Comparison of ENCODE assay signal across 9 cellular contexts in genomic region chr21:30740462-30740861, GRCh38. TPM values are rescaled to one million over a fixed set of nuclear protein-coding genes. Genes with fewer than 3 reads are reported as not detected.
"Had no signal": no experiment of that assay in that cellular context is flagged by ENCODE, and none has a peak within 500 bp of the region (broad histone marks: within the 10 kb centered on the region; RNA-seq: fewer than 3 reads in every experiment).

No MANE protein-coding gene starts in this region.

- H3K9ac ChIP-seq: KMS-11 had no signal

- H3K4me2 ChIP-seq: GM23338, KMS-11 had no signal

- FAIRE-seq: H1, H54, HTR-8/SVneo had no signal

- H2AFZ ChIP-seq: GM23338 had no signal

- H3K27ac ChIP-seq: KMS-11 had no signal

- DNase-seq: H9, HCEC 1CT, KBM-7 had no signal

- H3K4me3 ChIP-seq: GM23338 had no signal

- ATAC-seq: GM23338 had no signal

RNA-seq across cellular contexts. Expression of gene KRTAP21-2, which starts 6.6 kb away (rescaled TPM):
- total RNA-seq: GM23338, H1, H9, HT-29 had no signal
- polyA plus RNA-seq: GM23338, H1 had no signal

RNA-seq across cellular contexts. Expression of gene KRTAP21-1, which starts 14.8 kb away (rescaled TPM):
- total RNA-seq: GM23338, H1, H9, HT-29 had no signal
- polyA plus RNA-seq: GM23338, H1 had no signal

RNA-seq across cellular contexts. Expression of gene KRTAP21-3, which starts 21.9 kb away (rescaled TPM):
- total RNA-seq: GM23338, H1, H9, HT-29 had no signal
- polyA plus RNA-seq: GM23338, H1 had no signal
